ENCODE assay signal across 8 cellular contexts in the genomic region with DNA sequence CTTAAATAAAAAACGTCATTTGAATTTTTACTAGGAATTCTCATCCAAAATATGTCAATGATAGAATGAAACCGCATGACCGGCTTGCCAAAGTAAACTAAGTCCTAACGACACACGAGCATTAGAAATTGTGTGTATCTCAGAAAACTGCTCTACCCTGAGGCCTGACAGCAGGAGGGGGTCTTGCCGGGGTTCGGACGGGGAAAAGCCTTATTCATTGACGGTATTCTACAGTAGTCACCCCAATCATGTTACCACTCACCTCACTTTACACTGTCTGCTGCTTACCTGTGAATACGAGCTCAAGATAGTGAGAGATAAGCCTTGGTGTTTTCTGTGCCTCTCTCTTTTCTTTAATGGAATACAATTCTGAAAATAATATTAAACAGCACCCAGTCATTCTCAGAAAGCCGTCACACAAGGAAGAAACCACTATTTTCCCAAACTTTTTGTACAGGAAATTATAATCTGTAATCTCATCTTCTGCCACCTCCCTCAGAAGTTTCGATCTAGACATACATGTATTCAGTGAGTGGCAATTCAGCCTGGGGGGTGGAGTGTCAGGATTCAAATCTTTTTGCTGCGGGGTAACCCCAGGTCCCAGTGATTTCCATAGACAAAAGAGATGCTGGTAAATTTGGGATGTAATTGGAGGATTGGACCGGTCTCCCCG. TPM values are rescaled to one million over a fixed set of nuclear protein-coding genes. Genes with fewer than 3 reads are reported as not detected.
DNase-seq lines count a peak whose midpoint lies in the region; ATAC-seq and TF ChIP-seq lines count a peak whose summit lies in the region.

No MANE protein-coding gene starts in this region.

- H3K27ac ChIP-seq in RWPE2 (ENCODE audit: poor library complexity, severe bottlenecking) (no peak overlapping the region), iPS DF 6.9 (ENCODE audit: low read length) (no peak overlapping the region), thymus (ENCODE audit: low read depth) (no peak overlapping the region)

- H3K4me1 ChIP-seq in RWPE2 (ENCODE audit: insufficient read depth, poor library complexity, severe bottlenecking) (peaks cover 21% of the 10 kb centered on the region), iPS DF 6.9 (ENCODE audit: control insufficient read depth, insufficient read depth, low read length) (peaks cover 11% of the 10 kb centered on the region), thymus (ENCODE audit: control insufficient read depth, insufficient read depth, low read length) (peaks cover 10% of the 10 kb centered on the region)

- peak overlapping the region; percentile 91 for H3K4me3 Mint-ChIP-seq in activated naive CD4-positive, alpha-beta T cell treated with anti-CD3 and anti-CD28 coated beads, Interleukin-2, amount 50 U/mL, for 24 hours

- H3K36me3 Mint-ChIP-seq in activated naive CD4-positive, alpha-beta T cell treated with anti-CD3 and anti-CD28 coated beads, Interleukin-2, amount 50 U/mL, for 24 hours: no peaks in the 10 kb centered on the region

- H3K27me3 ChIP-seq in RWPE2 (ENCODE audit: insufficient read depth, poor library complexity, severe bottlenecking): peaks cover 8% of the 10 kb centered on the region
- H3K27me3 ChIP-seq in iPS DF 6.9 (ENCODE audit: control insufficient read depth, insufficient read depth, low read length): peaks cover 12% of the 10 kb centered on the region
- H3K27me3 ChIP-seq in thymus (ENCODE audit: control insufficient read depth, insufficient read depth): peaks cover 40% of the 10 kb centered on the region

- peak overlapping the region; percentile 49 for H3K4me3 ChIP-seq in RWPE2 (ENCODE audit: severe bottlenecking)
- peak overlapping the region; percentile 71; the same call in 1 of the 2 replicates for H3K4me3 ChIP-seq in iPS DF 6.9 (ENCODE audit: low read length)
- peak overlapping the region; percentile 50 for H3K4me3 ChIP-seq in thymus (ENCODE audit: low read length)

- peak overlapping the region; percentile 76 for H3K27ac Mint-ChIP-seq in activated naive CD4-positive, alpha-beta T cell treated with anti-CD3 and anti-CD28 coated beads, Interleukin-2, amount 50 U/mL, for 24 hours

- H3K9me3 ChIP-seq in RWPE2 (ENCODE audit: severe bottlenecking): no peaks in the 10 kb centered on the region
- H3K9me3 ChIP-seq in iPS DF 6.9 (ENCODE audit: control insufficient read depth, insufficient read depth, low read length): no peaks in the 10 kb centered on the region
- no peaks in the 10 kb centered on the region for H3K9me3 ChIP-seq in thymus (ENCODE audit: control insufficient read depth)

- H3K9me3 Mint-ChIP-seq in activated naive CD4-positive, alpha-beta T cell treated with anti-CD3 and anti-CD28 coated beads, Interleukin-2, amount 50 U/mL, for 24 hours: no peaks in the 10 kb centered on the region

- H3K36me3 ChIP-seq in RWPE2 (ENCODE audit: low read depth) (no peaks in the 10 kb centered on the region), iPS DF 6.9 (ENCODE audit: control insufficient read depth, insufficient read depth, low read length) (no peaks in the 10 kb centered on the region), thymus (ENCODE audit: control insufficient read depth, insufficient read depth) (no peaks in the 10 kb centered on the region)

- WGBS in iPS DF 6.9 (ENCODE audit: insufficient coverage, insufficient read length): no CpG with 5 or more reads among the region's 15 CpGs
- 63% methylated on average over 15 of the region's 15 CpGs for WGBS in thymus

- H3K27me3 Mint-ChIP-seq in activated naive CD4-positive, alpha-beta T cell treated with anti-CD3 and anti-CD28 coated beads, Interleukin-2, amount 50 U/mL, for 24 hours: peaks cover 7% of the 10 kb centered on the region

- TF ChIP-seq CTCF in RWPE2 (IDR thresholded peaks at IDR 0.05; ENCODE audit: poor library complexity, severe bottlenecking): no peak

- no peak for DNase-seq in activated naive CD4-positive, alpha-beta T cell treated with Interleukin-2 at 50 U/mL for 16 hours
- DNase-seq in RWPE2 (ENCODE audit: low spot score) (no peak), iPS DF 6.9 (ENCODE audit: low read depth, low spot score) (no peak), NCI-H146 (lab: John Stamatoyannopoulos, UW) (no peak), H4 (ENCODE audit: low spot score) (no peak)
- no peak for DNase-seq in activated CD8-positive, alpha-beta memory T cell treated with anti-CD3 and anti-CD28 coated beads, Interleukin-2, amount 50 U/mL, for 48 hours

- H3K4me1 Mint-ChIP-seq in activated naive CD4-positive, alpha-beta T cell treated with anti-CD3 and anti-CD28 coated beads, Interleukin-2, amount 50 U/mL, for 24 hours: peaks cover 58% of the 10 kb centered on the region

- ATAC-seq in RWPE2 (ENCODE audit: low read depth): no peak; the same call in 2 of the 3 replicates

RNA-seq across cellular contexts. Expression of a gene that starts 0.5 kb away (rescaled TPM):
- 6.2 TPM for polyA plus RNA-seq in thymus
- 4.0 and 4.6 TPM in 2 replicates for total RNA-seq in H4 (2014; rRNA removed; shearing (Covaris generic))

RNA-seq across cellular contexts. Expression of a gene that starts 13.2 kb away (rescaled TPM):
- polyA plus RNA-seq in thymus: 21.7 TPM
- 43.5 and 51.6 TPM in 2 replicates for total RNA-seq in H4 (2014; rRNA removed; shearing (Covaris generic))

RNA-seq across cellular contexts. Expression of a gene that starts 52.0 kb away (rescaled TPM):
- 7.1 TPM for polyA plus RNA-seq in thymus
- 6.6 and 8.4 TPM in 2 replicates for total RNA-seq in H4 (2014; rRNA removed; shearing (Covaris generic))
